ENCODE assay signal across 32 cellular contexts in genomic region chr6:38035478-38035877, GRCh38.
"Had no signal": no experiment of that assay in that cellular context is flagged by ENCODE, and none has a peak within 500 bp of the region (broad histone marks: within the 10 kb centered on the region; RNA-seq: fewer than 3 reads in every experiment).

No MANE protein-coding gene starts in this region.

- H3K9me3 ChIP-seq: colonic mucosa, esophagus squamous epithelium, heart right ventricle, left ventricle myocardium inferior, thoracic aorta, vagina had no signal

- H3K27ac Mint-ChIP-seq: activated CD4-positive, alpha-beta T cell treated with anti-CD3 and anti-CD28 coated beads, Interleukin-2, amount 10 ng/mL, durations not matched to agents 7 days and 5 days; activated CD8-positive, alpha-beta memory T cell treated with anti-CD3 and anti-CD28 coated beads, Interleukin-2, amount 10 ng/mL, durations not matched to agents 7 days and 5 days; activated CD8-positive, alpha-beta T cell treated with anti-CD3 and anti-CD28 coated beads for 36 hours; activated T-helper 1 cell treated with anti-CD3 and anti-CD28 coated beads, Interleukin-12 subunit alpha, Interleukin-12 subunit beta, Interleukin-2, Interleukin-4 antibody, amounts not matched to agents 30 ng/mL and 10 ng/mL and 1 ng/mL, durations not matched to agents 14 hours and 24 hours and 36 hours; stimulated activated naive B cell treated with anti-CD40 and anti-IgM and Interleukin-4, amounts not matched to agents 10 μg/mL and 1 μg/mL and 100 μg/mL, for 72 hours; type B pancreatic cell had no signal

- ATAC-seq: activated CD8-positive, alpha-beta memory T cell treated with anti-CD3 and anti-CD28 coated beads, Interleukin-2, amount 10 ng/mL, durations not matched to agents 7 days and 5 days; activated CD8-positive, alpha-beta T cell treated with anti-CD3 and anti-CD28 coated beads for 36 hours; activated naive CD8-positive, alpha-beta T cell treated with anti-CD3 and anti-CD28 coated beads, Interleukin-2, amount 50 U/mL, for 24 hours; heart right ventricle; sciatic nerve; stimulated activated naive B cell treated with anti-CD40 and anti-IgM and Interleukin-4, amounts not matched to agents 10 μg/mL and 1 μg/mL and 100 μg/mL, for 72 hours had no signal

- H3K27ac ChIP-seq: brain microvascular endothelial cell, colonic mucosa, dorsolateral prefrontal cortex, esophagus squamous epithelium, heart right ventricle, left ventricle myocardium inferior, thoracic aorta, vagina, WERI-Rb-1 had no signal

- DNase-seq: activated CD4-positive, alpha-beta T cell treated with anti-CD3 and anti-CD28 coated beads, Interleukin-2, amount 10 ng/mL, durations not matched to agents 7 days and 5 days; activated CD4-positive, CD25-positive, alpha-beta regulatory T cell treated with anti-CD3 and anti-CD28 coated beads, Interleukin-2, amount 50 U/mL, for 72 hours; activated CD8-positive, alpha-beta memory T cell treated with anti-CD3 and anti-CD28 coated beads, Interleukin-2, amount 10 ng/mL, durations not matched to agents 7 days and 5 days; activated CD8-positive, alpha-beta T cell treated with anti-CD3 and anti-CD28 coated beads for 36 hours; activated gamma-delta T cell; activated naive CD4-positive, alpha-beta T cell treated with anti-CD3 and anti-CD28 coated beads, Interleukin-2, amount 50 U/mL, for 16 hours; activated naive CD8-positive, alpha-beta T cell treated with anti-CD3 and anti-CD28 coated beads, Interleukin-2, amount 50 U/mL, for 24 hours; activated T-cell treated with anti-CD3 and anti-CD28 coated beads for 4 hours; aorta; brain microvascular endothelial cell; central memory CD4-positive, alpha-beta T cell; colonic mucosa; dorsolateral prefrontal cortex; esophagus squamous epithelium; foreskin fibroblast; heart right ventricle; left ventricle myocardium inferior; nucleus accumbens; small intestine; stimulated activated CD4-positive, alpha-beta T cell treated with anti-CD3 and anti-CD28 coated beads, Interleukin-2, amount 100 ng/mL, for 48 hours; stimulated activated CD8-positive, alpha-beta memory T cell treated with anti-CD3 and anti-CD28 coated beads, Interleukin-4, amount 100 ng/mL, for 48 hours; stimulated activated naive B cell treated with anti-CD40 and anti-IgM and Interleukin-4, amounts not matched to agents 10 μg/mL and 1 μg/mL and 100 μg/mL, for 72 hours; T-helper 1 cell; WERI-Rb-1 had no signal

- H3K4me3 ChIP-seq: colonic mucosa, dorsolateral prefrontal cortex, esophagus squamous epithelium, heart right ventricle, left ventricle myocardium inferior, thoracic aorta, vagina had no signal

- FAIRE-seq: small intestine, TTC549 had no signal

- H3K27me3 ChIP-seq: brain microvascular endothelial cell, colonic mucosa, dorsolateral prefrontal cortex, esophagus squamous epithelium, heart right ventricle, vagina had no signal

- H3K4me1 ChIP-seq: colonic mucosa had no signal

- H3K27me3 Mint-ChIP-seq: activated CD4-positive, alpha-beta T cell treated with anti-CD3 and anti-CD28 coated beads, Interleukin-2, amount 10 ng/mL, durations not matched to agents 7 days and 5 days; activated CD8-positive, alpha-beta memory T cell treated with anti-CD3 and anti-CD28 coated beads, Interleukin-2, amount 10 ng/mL, durations not matched to agents 7 days and 5 days; activated CD8-positive, alpha-beta T cell treated with anti-CD3 and anti-CD28 coated beads for 36 hours; activated naive CD8-positive, alpha-beta T cell treated with anti-CD3 and anti-CD28 coated beads, Interleukin-2, amount 50 U/mL, for 24 hours; stimulated activated naive B cell treated with anti-CD40 and anti-IgM and Interleukin-4, amounts not matched to agents 10 μg/mL and 1 μg/mL and 100 μg/mL, for 72 hours; type B pancreatic cell had no signal

- H3K4me3 Mint-ChIP-seq: activated CD4-positive, alpha-beta T cell treated with anti-CD3 and anti-CD28 coated beads, Interleukin-2, amount 10 ng/mL, durations not matched to agents 7 days and 5 days; activated CD8-positive, alpha-beta memory T cell treated with anti-CD3 and anti-CD28 coated beads, Interleukin-2, amount 10 ng/mL, durations not matched to agents 7 days and 5 days; activated CD8-positive, alpha-beta T cell treated with anti-CD3 and anti-CD28 coated beads for 36 hours; activated naive CD8-positive, alpha-beta T cell treated with anti-CD3 and anti-CD28 coated beads, Interleukin-2, amount 50 U/mL, for 24 hours; activated T-helper 1 cell treated with anti-CD3 and anti-CD28 coated beads, Interleukin-12 subunit alpha, Interleukin-12 subunit beta, Interleukin-2, Interleukin-4 antibody, amounts not matched to agents 30 ng/mL and 10 ng/mL and 1 ng/mL, durations not matched to agents 14 hours and 24 hours and 36 hours; mesothelial cell of epicardium; nephron; stimulated activated naive B cell treated with anti-CD40 and anti-IgM and Interleukin-4, amounts not matched to agents 10 μg/mL and 1 μg/mL and 100 μg/mL, for 72 hours; type B pancreatic cell had no signal

- H3K36me3 ChIP-seq: brain microvascular endothelial cell, colonic mucosa, esophagus squamous epithelium, heart right ventricle, left ventricle myocardium inferior, thoracic aorta, vagina, WERI-Rb-1 had no signal

- H3K9me3 Mint-ChIP-seq: activated CD8-positive, alpha-beta T cell treated with anti-CD3 and anti-CD28 coated beads for 36 hours; activated naive CD8-positive, alpha-beta T cell treated with anti-CD3 and anti-CD28 coated beads, Interleukin-2, amount 50 U/mL, for 24 hours; activated T-helper 1 cell treated with anti-CD3 and anti-CD28 coated beads, Interleukin-12 subunit alpha, Interleukin-12 subunit beta, Interleukin-2, Interleukin-4 antibody, amounts not matched to agents 30 ng/mL and 10 ng/mL and 1 ng/mL, durations not matched to agents 14 hours and 24 hours and 36 hours had no signal
